Comparison of ENCODE assay signal across 1 cellular context in genomic region chr2:99354825-99355224, GRCh38. TPM values are rescaled to one million over a fixed set of nuclear protein-coding genes. Genes with fewer than 3 reads are reported as not detected.
"Had no signal": no experiment of that assay in that cellular context is flagged by ENCODE, and none has a peak within 500 bp of the region (broad histone marks: within the 10 kb centered on the region; RNA-seq: fewer than 3 reads in every experiment).

No MANE protein-coding gene starts in this region.

RNA-seq across cellular contexts. Expression of gene LYG1, which starts 53.8 kb away (rescaled TPM):
- total RNA-seq: G401 had no signal
